In genomic region chr1:200401263-200401662, GRCh38 we compare ENCODE assay signal across 18 cellular contexts.
"Had no signal": no experiment of that assay in that cellular context is flagged by ENCODE, and none has a peak within 500 bp of the region (broad histone marks: within the 10 kb centered on the region; RNA-seq: fewer than 3 reads in every experiment).

No MANE protein-coding gene starts in this region.

- H3K9me3 Mint-ChIP-seq: activated naive CD4-positive, alpha-beta T cell treated with anti-CD3 and anti-CD28 coated beads for 36 hours; activated naive CD8-positive, alpha-beta T cell treated with anti-CD3 and anti-CD28 coated beads, Interleukin-2, amount 50 U/mL, for 24 hours; activated T-helper 17 cell treated with anti-CD3 and anti-CD28 coated beads, Interleukin-2, amount 50 U/mL, for 72 hours; memory B cell; stimulated activated naive CD8-positive, alpha-beta T cell treated with anti-CD3 and anti-CD28 coated beads, Interleukin-15, amount 100 ng/mL, for 72 hours had no signal

- FAIRE-seq: keratinocyte had no signal

- H2AFZ ChIP-seq: hepatocyte had no signal

- H3K4me3 ChIP-seq: ascending aorta, hepatocyte, left ventricle myocardium inferior, thoracic aorta had no signal

- ATAC-seq: activated naive CD8-positive, alpha-beta T cell treated with anti-CD3 and anti-CD28 coated beads, Interleukin-2, amount 50 U/mL, for 24 hours; activated T-helper 17 cell treated with anti-CD3 and anti-CD28 coated beads, Interleukin-2, amount 50 U/mL, for 72 hours; esophagus mucosa; naive thymus-derived CD8-positive, alpha-beta T cell; right cardiac atrium; stimulated activated naive CD8-positive, alpha-beta T cell treated with anti-CD3 and anti-CD28 coated beads, Interleukin-15, amount 100 ng/mL, for 72 hours had no signal

- H3K4me1 ChIP-seq: ascending aorta had no signal

- H3K4me3 Mint-ChIP-seq: activated naive CD4-positive, alpha-beta T cell treated with anti-CD3 and anti-CD28 coated beads for 36 hours; activated naive CD8-positive, alpha-beta T cell treated with anti-CD3 and anti-CD28 coated beads, Interleukin-2, amount 50 U/mL, for 24 hours; activated T-helper 17 cell treated with anti-CD3 and anti-CD28 coated beads, Interleukin-2, amount 50 U/mL, for 72 hours; memory B cell had no signal

- DNase-seq: activated CD4-positive, CD25-positive, alpha-beta regulatory T cell treated with anti-CD3 and anti-CD28 coated beads, Interleukin-2, amount 50 U/mL, for 72 hours; activated naive CD4-positive, alpha-beta T cell treated with anti-CD3 and anti-CD28 coated beads for 36 hours; activated naive CD8-positive, alpha-beta T cell treated with anti-CD3 and anti-CD28 coated beads, Interleukin-2, amount 50 U/mL, for 24 hours; activated T-cell treated with anti-CD3 and anti-CD28 coated beads for 4 hours; left ventricle myocardium inferior; naive thymus-derived CD8-positive, alpha-beta T cell; nucleus accumbens; right cardiac atrium; small intestine; stimulated activated naive CD8-positive, alpha-beta T cell treated with anti-CD3 and anti-CD28 coated beads, Interleukin-15, amount 100 ng/mL, for 72 hours; SW 1271 had no signal

- H3K27me3 ChIP-seq: ascending aorta, hepatocyte had no signal

- H3K27me3 Mint-ChIP-seq: activated naive CD8-positive, alpha-beta T cell treated with anti-CD3 and anti-CD28 coated beads, Interleukin-2, amount 50 U/mL, for 24 hours; activated T-helper 17 cell treated with anti-CD3 and anti-CD28 coated beads, Interleukin-2, amount 50 U/mL, for 72 hours; memory B cell; naive thymus-derived CD8-positive, alpha-beta T cell; stimulated activated naive CD8-positive, alpha-beta T cell treated with anti-CD3 and anti-CD28 coated beads, Interleukin-15, amount 100 ng/mL, for 72 hours had no signal

- H3K36me3 ChIP-seq: thoracic aorta had no signal

- H3K27ac ChIP-seq: ascending aorta, hepatocyte, left ventricle myocardium inferior, thoracic aorta had no signal

- H3K9me3 ChIP-seq: ascending aorta, left ventricle myocardium inferior, thoracic aorta had no signal

- H3K27ac Mint-ChIP-seq: activated naive CD4-positive, alpha-beta T cell treated with anti-CD3 and anti-CD28 coated beads for 36 hours; activated naive CD8-positive, alpha-beta T cell treated with anti-CD3 and anti-CD28 coated beads, Interleukin-2, amount 50 U/mL, for 24 hours; activated T-helper 17 cell treated with anti-CD3 and anti-CD28 coated beads, Interleukin-2, amount 50 U/mL, for 72 hours; memory B cell had no signal
